Comparison of ENCODE assay signal across 25 cellular contexts in genomic region chr5:57085306-57086081, GRCh38.
DNase-seq lines count a peak whose midpoint lies in the region; ATAC-seq, FAIRE-seq and TF ChIP-seq lines count a peak whose summit lies in the region.
"Had no signal": no experiment of that assay in that cellular context is flagged by ENCODE, and none has a peak within 500 bp of the region (broad histone marks: within the 10 kb centered on the region; RNA-seq: fewer than 3 reads in every experiment).

No MANE protein-coding gene starts in this region.

- no peaks in the 10 kb centered on the region for H3K36me3 ChIP-seq in K562 (ENCODE audit: control insufficient read depth, insufficient read depth, low read length)
- H3K36me3 ChIP-seq: BE2C had no signal

- DNase-seq in activated naive CD8-positive, alpha-beta T cell treated with anti-CD3 and anti-CD28 coated beads, Interleukin-2, amount 50 U/mL, for 24 hours: no peak
- no peak for DNase-seq in activated naive CD8-positive, alpha-beta T cell treated with anti-CD3 and anti-CD28 coated beads for 36 hours
- DNase-seq in K562 (ENCODE audit: extremely low read depth in 1 of 4, low spot score in 3 of 4): no peak
- DNase-seq in stimulated activated effector memory CD8-positive, alpha-beta T cell treated with anti-CD3 and anti-CD28 coated beads, Interleukin-12 subunit alpha, Interleukin-12 subunit beta, amount 100 ng/mL, for 72 hours (ENCODE audit: low spot score in 2 of 2): no peak
- no peak for DNase-seq in activated T-helper 2 cell treated with anti-CD3 and anti-CD28 coated beads, Interferon-gamma antibody, Interleukin-2, Interleukin-4, amounts not matched to agents 10 μg/mL and 5 μg/mL and 100 μg/mL, durations not matched to agents 14 hours and 24 hours and 36 hours (ENCODE audit: low spot score)
- DNase-seq in putamen (ENCODE audit: low spot score): no peak
- DNase-seq: ACHN; BE2C; C1 segment of cervical spinal cord; CD4-positive, CD25-positive, alpha-beta regulatory T cell; CD8-positive, alpha-beta memory T cell; COR-L47; DMS 273 treated with DMSO at 0.1 percent for 48 hours; DMS53; DND-41; EL; HCEC 1CT; HFFc6 had no signal

- intact Hi-C loops in K562 (cut with micrococcal nuclease): no loop called here
- intact Hi-C loops in activated T-helper 2 cell treated with anti-CD3 and anti-CD28 coated beads, Interferon-gamma antibody, Interleukin-2, Interleukin-4, amounts not matched to agents 10 μg/mL and 5 μg/mL and 100 μg/mL, durations not matched to agents 14 hours and 24 hours and 36 hours (cut with micrococcal nuclease): no loop called here

- H3K9me3 ChIP-seq in K562 (replicated peaks; ENCODE audit: control insufficient read depth, insufficient read depth, low read depth, low read length): no peaks in the 10 kb centered on the region
- H3K9me3 ChIP-seq: BE2C had no signal

- no peak overlapping the region for H3K4me3 ChIP-seq in K562
- H3K4me3 ChIP-seq: GM12878, GM23338 had no signal

- peaks cover 4 to 9% of the 10 kb centered on the region in 2 experiments; a peak in 3 of 5 replicates for H3K27me3 ChIP-seq in K562 (ENCODE audit: control insufficient read depth in 2 of 2, insufficient read depth in 2 of 2, low read length in 2 of 2)
- H3K27me3 ChIP-seq: BE2C had no signal

- H3K4me1 Mint-ChIP-seq in activated naive CD8-positive, alpha-beta T cell treated with anti-CD3 and anti-CD28 coated beads, Interleukin-2, amount 50 U/mL, for 24 hours: no peaks in the 10 kb centered on the region
- H3K4me1 Mint-ChIP-seq in activated naive CD8-positive, alpha-beta T cell treated with anti-CD3 and anti-CD28 coated beads for 36 hours: no peaks in the 10 kb centered on the region
- H3K4me1 Mint-ChIP-seq in stimulated activated effector memory CD8-positive, alpha-beta T cell treated with anti-CD3 and anti-CD28 coated beads, Interleukin-12 subunit alpha, Interleukin-12 subunit beta, amount 100 ng/mL, for 72 hours: no peaks in the 10 kb centered on the region
- no peaks in the 10 kb centered on the region for H3K4me1 Mint-ChIP-seq in activated T-helper 2 cell treated with anti-CD3 and anti-CD28 coated beads, Interferon-gamma antibody, Interleukin-2, Interleukin-4, amounts not matched to agents 10 μg/mL and 5 μg/mL and 100 μg/mL, durations not matched to agents 14 hours and 24 hours and 36 hours (ENCODE audit: low read depth)
- H3K4me1 Mint-ChIP-seq: CD4-positive, CD25-positive, alpha-beta regulatory T cell; CD8-positive, alpha-beta memory T cell; GM23338 had no signal

- H3K36me3 Mint-ChIP-seq in activated naive CD8-positive, alpha-beta T cell treated with anti-CD3 and anti-CD28 coated beads, Interleukin-2, amount 50 U/mL, for 24 hours (ENCODE audit: low read depth): no peaks in the 10 kb centered on the region
- no peaks in the 10 kb centered on the region for H3K36me3 Mint-ChIP-seq in activated naive CD8-positive, alpha-beta T cell treated with anti-CD3 and anti-CD28 coated beads for 36 hours
- H3K36me3 Mint-ChIP-seq in stimulated activated effector memory CD8-positive, alpha-beta T cell treated with anti-CD3 and anti-CD28 coated beads, Interleukin-12 subunit alpha, Interleukin-12 subunit beta, amount 100 ng/mL, for 72 hours: no peaks in the 10 kb centered on the region
- no peaks in the 10 kb centered on the region for H3K36me3 Mint-ChIP-seq in activated T-helper 2 cell treated with anti-CD3 and anti-CD28 coated beads, Interferon-gamma antibody, Interleukin-2, Interleukin-4, amounts not matched to agents 10 μg/mL and 5 μg/mL and 100 μg/mL, durations not matched to agents 14 hours and 24 hours and 36 hours (ENCODE audit: low read depth)
- H3K36me3 Mint-ChIP-seq: CD4-positive, CD25-positive, alpha-beta regulatory T cell had no signal

- CTCF ChIA-PET in K562 (lab: Yijun Ruan, JAX; ENCODE audit: low intra/inter-chr PET ratio): no interaction called here

- TF ChIP-seq EP300 in K562 (IDR thresholded peaks at IDR 0.05; ENCODE audit: low read length): no peak

- H3K27ac Mint-ChIP-seq in activated naive CD8-positive, alpha-beta T cell treated with anti-CD3 and anti-CD28 coated beads, Interleukin-2, amount 50 U/mL, for 24 hours: no peak overlapping the region
- H3K27ac Mint-ChIP-seq in activated naive CD8-positive, alpha-beta T cell treated with anti-CD3 and anti-CD28 coated beads for 36 hours: no peak overlapping the region
- no peak overlapping the region for H3K27ac Mint-ChIP-seq in stimulated activated effector memory CD8-positive, alpha-beta T cell treated with anti-CD3 and anti-CD28 coated beads, Interleukin-12 subunit alpha, Interleukin-12 subunit beta, amount 100 ng/mL, for 72 hours
- no peak overlapping the region for H3K27ac Mint-ChIP-seq in activated T-helper 2 cell treated with anti-CD3 and anti-CD28 coated beads, Interferon-gamma antibody, Interleukin-2, Interleukin-4, amounts not matched to agents 10 μg/mL and 5 μg/mL and 100 μg/mL, durations not matched to agents 14 hours and 24 hours and 36 hours
- H3K27ac Mint-ChIP-seq: CD4-positive, CD25-positive, alpha-beta regulatory T cell; CD8-positive, alpha-beta memory T cell; GM23338; HFFc6 had no signal

- no peak overlapping the region for H3K27ac ChIP-seq in K562 (ENCODE audit: extremely low read depth, low read depth, low read length)
- H3K27ac ChIP-seq: HL-60 had no signal

- no peaks in the 10 kb centered on the region for H3K4me1 ChIP-seq in K562 (replicated peaks in 1 of 2; ENCODE audit: control insufficient read depth in 2 of 2, insufficient read depth in 2 of 2, low read length in 2 of 2)
- H3K4me1 ChIP-seq: BE2C had no signal

- no peak overlapping the region for H3K4me3 Mint-ChIP-seq in activated naive CD8-positive, alpha-beta T cell treated with anti-CD3 and anti-CD28 coated beads, Interleukin-2, amount 50 U/mL, for 24 hours
- H3K4me3 Mint-ChIP-seq in activated naive CD8-positive, alpha-beta T cell treated with anti-CD3 and anti-CD28 coated beads for 36 hours: no peak overlapping the region
- H3K4me3 Mint-ChIP-seq in stimulated activated effector memory CD8-positive, alpha-beta T cell treated with anti-CD3 and anti-CD28 coated beads, Interleukin-12 subunit alpha, Interleukin-12 subunit beta, amount 100 ng/mL, for 72 hours: no peak overlapping the region
- no peak overlapping the region for H3K4me3 Mint-ChIP-seq in activated T-helper 2 cell treated with anti-CD3 and anti-CD28 coated beads, Interferon-gamma antibody, Interleukin-2, Interleukin-4, amounts not matched to agents 10 μg/mL and 5 μg/mL and 100 μg/mL, durations not matched to agents 14 hours and 24 hours and 36 hours (ENCODE audit: low read depth)
- H3K4me3 Mint-ChIP-seq: CD4-positive, CD25-positive, alpha-beta regulatory T cell; CD8-positive, alpha-beta memory T cell; GM23338; HFFc6 had no signal

- no peaks in the 10 kb centered on the region for H3K9me1 ChIP-seq in K562 (ENCODE audit: control insufficient read depth, insufficient read depth, low read length)

- BruUV-seq in K562 (replicated peaks; lab: Mats Ljungman, UMichigan): no TSS peak

- no peak overlapping the region for H3K4me2 ChIP-seq in K562 (ENCODE audit: insufficient read depth, low read length)
- H3K4me2 ChIP-seq: GM23338 had no signal

- FAIRE-seq in K562 (lab: Jason Lieb, UNC): no peak
- FAIRE-seq: A204.1, GM12878, H54 had no signal

- H3K9ac ChIP-seq in K562 (ENCODE audit: insufficient read depth in 1 of 2, low read depth in 2 of 2, low read length in 2 of 2): no peak overlapping the region

- no peak overlapping the region for H2AFZ ChIP-seq in K562 (ENCODE audit: low read depth, low read length)

- no peak for TF ChIP-seq CTCF in K562 (IDR thresholded peaks at IDR 0.05 in 2 of 3, conservative IDR thresholded peaks at IDR 0.05 in 1 of 3; ENCODE audit: insufficient read depth in 2 of 3, low read depth in 1 of 3, low read length in 3 of 3)

- no peaks in the 10 kb centered on the region for H3K79me2 ChIP-seq in K562 (ENCODE audit: control insufficient read depth, insufficient read depth, low read length)

- no peak for TF ChIP-seq RAD21 in K562 (CRISPR knock-in tag; conservative IDR thresholded peaks at IDR 0.05 in 1 of 2, IDR thresholded peaks at IDR 0.05 in 1 of 2)

- no peak for TF ChIP-seq POLR2A in K562 (conservative IDR thresholded peaks at IDR 0.05)

- in situ Hi-C loops in K562 (cut with MboI): no loop called here

- peak; percentile 4 for ATAC-seq in activated naive CD8-positive, alpha-beta T cell treated with anti-CD3 and anti-CD28 coated beads, Interleukin-2, amount 50 U/mL, for 24 hours
- ATAC-seq in K562 (no peak), esophagus mucosa (peak; percentile 37), GM21576 (IDR thresholded peaks at IDR 0.05; ENCODE audit: unreplicated experiment) (no peak)
- ATAC-seq in stimulated activated effector memory CD8-positive, alpha-beta T cell treated with anti-CD3 and anti-CD28 coated beads, Interleukin-12 subunit alpha, Interleukin-12 subunit beta, amount 100 ng/mL, for 72 hours: peak; percentile 86
- ATAC-seq: GM12878, GM23338 had no signal

- WGBS in K562 (ENCODE audit: insufficient coverage, low coverage, missing lambda C conversion rate): 2% methylated on average over 3 of the region's 3 CpGs

- H3K27me3 Mint-ChIP-seq in activated naive CD8-positive, alpha-beta T cell treated with anti-CD3 and anti-CD28 coated beads, Interleukin-2, amount 50 U/mL, for 24 hours: peaks cover 5% of the 10 kb centered on the region
- peaks cover 14% of the 10 kb centered on the region for H3K27me3 Mint-ChIP-seq in activated naive CD8-positive, alpha-beta T cell treated with anti-CD3 and anti-CD28 coated beads for 36 hours
- peaks cover 6% of the 10 kb centered on the region for H3K27me3 Mint-ChIP-seq in activated T-helper 2 cell treated with anti-CD3 and anti-CD28 coated beads, Interferon-gamma antibody, Interleukin-2, Interleukin-4, amounts not matched to agents 10 μg/mL and 5 μg/mL and 100 μg/mL, durations not matched to agents 14 hours and 24 hours and 36 hours (ENCODE audit: low read depth)

- POLR2A ChIA-PET in K562 (lab: Yijun Ruan, JAX): no interaction called here

- no peaks in the 10 kb centered on the region for H4K20me1 ChIP-seq in K562 (replicated peaks; ENCODE audit: control insufficient read depth, insufficient read depth, low read length)

- no peaks in the 10 kb centered on the region for H3K9me3 Mint-ChIP-seq in activated naive CD8-positive, alpha-beta T cell treated with anti-CD3 and anti-CD28 coated beads, Interleukin-2, amount 50 U/mL, for 24 hours
- no peaks in the 10 kb centered on the region for H3K9me3 Mint-ChIP-seq in activated naive CD8-positive, alpha-beta T cell treated with anti-CD3 and anti-CD28 coated beads for 36 hours
- no peaks in the 10 kb centered on the region for H3K9me3 Mint-ChIP-seq in stimulated activated effector memory CD8-positive, alpha-beta T cell treated with anti-CD3 and anti-CD28 coated beads, Interleukin-12 subunit alpha, Interleukin-12 subunit beta, amount 100 ng/mL, for 72 hours
- no peaks in the 10 kb centered on the region for H3K9me3 Mint-ChIP-seq in activated T-helper 2 cell treated with anti-CD3 and anti-CD28 coated beads, Interferon-gamma antibody, Interleukin-2, Interleukin-4, amounts not matched to agents 10 μg/mL and 5 μg/mL and 100 μg/mL, durations not matched to agents 14 hours and 24 hours and 36 hours
- H3K9me3 Mint-ChIP-seq: GM23338, HFFc6 had no signal

Comparison
In these comparisons a context has a peak if more than half of its experiments do, and no peak if none do; other contexts are left out.
1. ATAC-seq: peak in activated naive CD8-positive, alpha-beta T cell treated with anti-CD3 and anti-CD28 coated beads, Interleukin-2, amount 50 U/mL, for 24 hours (single experiment), esophagus mucosa (single experiment) and stimulated activated effector memory CD8-positive, alpha-beta T cell treated with anti-CD3 and anti-CD28 coated beads, Interleukin-12 subunit alpha, Interleukin-12 subunit beta, amount 100 ng/mL, for 72 hours (single experiment); none in K562 (single experiment) and GM21576 (single experiment).